26 cellular contexts compared by ENCODE assay signal in genomic region chr14:96153003-96153402, GRCh38. TPM values are rescaled to one million over a fixed set of nuclear protein-coding genes. Genes with fewer than 3 reads are reported as not detected.
DNase-seq lines count a peak whose midpoint lies in the region; ATAC-seq, FAIRE-seq and TF ChIP-seq lines count a peak whose summit lies in the region.
"Had no signal": no experiment of that assay in that cellular context is flagged by ENCODE, and none has a peak within 500 bp of the region (broad histone marks: within the 10 kb centered on the region; RNA-seq: fewer than 3 reads in every experiment).

No MANE protein-coding gene starts in this region.

- intact Hi-C loops in IMR-90 (cut with micrococcal nuclease) = no loop called here

- H3K9me1 ChIP-seq in IMR-90 (ENCODE audit: insufficient read depth, low read length) = no peaks in the 10 kb centered on the region; the same call in 1 of the 2 replicates

- H3K27me3 ChIP-seq in IMR-90 (ENCODE audit: control insufficient read depth, insufficient read depth, low read length) = no peaks in the 10 kb centered on the region
- H3K27me3 ChIP-seq: BE2C, BLaER1 had no signal

- TF ChIP-seq POLR2A in A549 (IDR thresholded peaks at IDR 0.05; ENCODE audit: low read length) = no peak
- TF ChIP-seq POLR2A in IMR-90 (IDR thresholded peaks at IDR 0.05; ENCODE audit: low read depth, low read length) = no peak

- no peak overlapping the region for H4K8ac ChIP-seq in IMR-90 (ENCODE audit: low read depth in 2 of 2, low read length in 2 of 2)

- H2AK5ac ChIP-seq in IMR-90 (ENCODE audit: low read depth, low read length) = no peak overlapping the region

- peak overlapping the region; percentile 54 for H3K4ac ChIP-seq in IMR-90 (ENCODE audit: low read depth, low read length)

- no peaks in the 10 kb centered on the region for H3K36me3 Mint-ChIP-seq in immature natural killer cell
- H3K36me3 Mint-ChIP-seq: CD14-positive monocyte; CD4-positive, alpha-beta memory T cell; CD4-positive, CD25-positive, alpha-beta regulatory T cell; CD8-positive, alpha-beta memory T cell had no signal

- POLR2A ChIA-PET in A549 (lab: Yijun Ruan, JAX) = no interaction called here
- POLR2A ChIA-PET in IMR-90 (lab: Charles Lee; ENCODE audit: unreplicated experiment) = interaction anchor here (0.6 kb wide), 1 partner anchor 14 kb away, joined by 5 read pairs; no protein-coding TSS in a partner anchor

- no peak overlapping the region for H3K23ac ChIP-seq in IMR-90 (ENCODE audit: low read depth, low read length)

- H3K4me3 Mint-ChIP-seq in immature natural killer cell = no peak overlapping the region
- H3K4me3 Mint-ChIP-seq: CD14-positive monocyte; CD4-positive, alpha-beta memory T cell; CD4-positive, CD25-positive, alpha-beta regulatory T cell; CD8-positive, alpha-beta memory T cell had no signal

- DNase-seq in DMS53 (lab: John Stamatoyannopoulos, UW) = peak; percentile 9
- DNase-seq in DMS53 treated with DMSO at 0.1 percent for 48 hours (lab: John Stamatoyannopoulos, UW; ENCODE audit: unreplicated experiment) = no peak
- DNase-seq in A549 (ENCODE audit: low read depth in 1 of 2, low spot score in 1 of 2) = no peak
- no peak for DNase-seq in IMR-90
- no peak for DNase-seq in immature natural killer cell
- DNase-seq in stimulated activated CD4-positive, alpha-beta T cell treated with anti-CD3 and anti-CD28 coated beads, Interleukin-2, amount 100 ng/mL, for 48 hours = no peak
- DNase-seq: ACHN; BE2C; C1 segment of cervical spinal cord; CD4-positive, alpha-beta memory T cell; CD4-positive, CD25-positive, alpha-beta regulatory T cell; CD8-positive, alpha-beta memory T cell; COR-L47; DMS 273 treated with DMSO at 0.1 percent for 48 hours; DMS153; DMS79; DND-41; EL; GDM1 had no signal

- 0 out of 3 replicates have a peak overlapping the region, but pooled peaks have one; percentile 11 for H3K4me2 ChIP-seq in A549
- H3K4me2 ChIP-seq in IMR-90 (ENCODE audit: low read depth, low read length) = no peak overlapping the region
- H3K4me2 ChIP-seq: BLaER1 had no signal

- no peak overlapping the region for H2AK9ac ChIP-seq in IMR-90 (replicated peaks; ENCODE audit: low read depth, low read length, poor library complexity)

- no peak for TF ChIP-seq RAD21 in A549 (conservative IDR thresholded peaks at IDR 0.05 in 1 of 2, IDR thresholded peaks at IDR 0.05 in 1 of 2)
- TF ChIP-seq RAD21 in IMR-90 (IDR thresholded peaks at IDR 0.05; ENCODE audit: low read length) = no peak

- H3K18ac ChIP-seq in IMR-90 (ENCODE audit: low read depth, low read length) = no peak overlapping the region; the same call in 1 of the 2 replicates

- CTCF ChIA-PET in A549 (lab: Yijun Ruan, JAX) (interaction anchor here (1.0 to 1.3 kb wide), 2 partner anchors 12 to 122 kb away, joined by 3 read pairs; no protein-coding TSS in a partner anchor), IMR-90 (lab: Yijun Ruan, JAX) (interaction anchor here (0.7 kb wide), 1 partner anchor 211 kb away, joined by 3 read pairs; no protein-coding TSS in a partner anchor)

- H3K4me3 ChIP-seq in A549 (no peak overlapping the region), IMR-90 (ENCODE audit: insufficient read depth, low read depth, low read length) (no peak overlapping the region)
- H3K4me3 ChIP-seq: BLaER1, GM12878 had no signal

- H4K91ac ChIP-seq in IMR-90 (ENCODE audit: insufficient read depth, low read depth, low read length) = no peak overlapping the region

- H3K27me3 Mint-ChIP-seq in immature natural killer cell (ENCODE audit: low read depth in 3 of 3) = peaks cover 0 to 6% (median 0%) of the 10 kb centered on the region in 3 donors

- no peaks in the 10 kb centered on the region for H3K9me3 ChIP-seq in A549
- no peaks in the 10 kb centered on the region for H3K9me3 ChIP-seq in IMR-90 (ENCODE audit: control insufficient read depth, insufficient read depth, low read length)
- H3K9me3 ChIP-seq: BE2C had no signal

- no peak overlapping the region for H4K5ac ChIP-seq in IMR-90 (ENCODE audit: low read depth, low read length)

- H3K36me3 ChIP-seq in IMR-90 (ENCODE audit: control insufficient read depth, insufficient read depth, low read length) = no peaks in the 10 kb centered on the region
- H3K36me3 ChIP-seq: BE2C, BLaER1 had no signal

- no TSS peak for BruUV-seq in IMR-90 (replicated peaks; lab: Mats Ljungman, UMichigan)

- no peak for TF ChIP-seq CTCF in A549 (IDR thresholded peaks at IDR 0.05)
- no peak for TF ChIP-seq CTCF in IMR-90 (conservative IDR thresholded peaks at IDR 0.05; ENCODE audit: low read depth, low read length)

- H3K27ac ChIP-seq in A549 (no peak overlapping the region), IMR-90 (ENCODE audit: insufficient read depth, low read length) (no peak overlapping the region)
- H3K27ac ChIP-seq: 22Rv1, BLaER1 had no signal

- FAIRE-seq in A549 (lab: Jason Lieb, UNC) = no peak
- FAIRE-seq: GM12878, GM12892, GM18507 had no signal

- H3K9ac ChIP-seq in IMR-90 (ENCODE audit: low read depth, low read length) = no peak overlapping the region
- H3K9ac ChIP-seq: BLaER1 had no signal

- in situ Hi-C loops in IMR-90 (cut with MboI; ENCODE audit: low sequenced_read_pairs) = no loop called here

- H3K27ac Mint-ChIP-seq in immature natural killer cell = no peak overlapping the region
- H3K27ac Mint-ChIP-seq: CD14-positive monocyte; CD4-positive, alpha-beta memory T cell; CD4-positive, CD25-positive, alpha-beta regulatory T cell; CD8-positive, alpha-beta memory T cell had no signal

- H2BK5ac ChIP-seq in IMR-90 (ENCODE audit: low read depth, low read length, poor library complexity, severe bottlenecking) = no peak overlapping the region

- H4K20me1 ChIP-seq in IMR-90 (ENCODE audit: insufficient read depth, low read length) = no peaks in the 10 kb centered on the region
- H4K20me1 ChIP-seq: BLaER1 had no signal

- TF ChIP-seq EP300 in A549 (IDR thresholded peaks at IDR 0.05) = no peak

- H2BK15ac ChIP-seq in IMR-90 (ENCODE audit: low read depth, low read length) = no peak overlapping the region

- ATAC-seq in A549 = no peak
- ATAC-seq in IMR-90 (ENCODE audit: low read depth) = no peak
- ATAC-seq: GM12878 had no signal

- no peak overlapping the region for H2BK120ac ChIP-seq in IMR-90 (ENCODE audit: low read depth, low read length)

- H3K4me1 ChIP-seq in A549 (peaks cover 4% of the 10 kb centered on the region; the same call in 1 of the 3 replicates), IMR-90 (ENCODE audit: control insufficient read depth, insufficient read depth, low read length) (peaks cover 2% of the 10 kb centered on the region; the same call in 1 of the 2 replicates)

- 65% methylated on average over 3 of the region's 3 CpGs for WGBS in A549 (ENCODE audit: missing lambda C conversion rate)
- WGBS in IMR-90 (ENCODE audit: extremely low coverage in 2 of 2, insufficient read length in 1 of 2), 2 experiments = 71% methylated on average over 1 of the region's 3 CpGs; no CpG with 5 or more reads in 1 of the 2 experiments

- dilution Hi-C loops in IMR-90 (cut with HindIII; ENCODE audit: low sequenced_read_pairs, unreplicated experiment) = no loop called here

- no peak overlapping the region for H3K56ac ChIP-seq in IMR-90 (ENCODE audit: extremely low read depth, insufficient read depth, low read length)

- H2BK20ac ChIP-seq in IMR-90 (ENCODE audit: low read depth, low read length) = no peak overlapping the region

- no peak overlapping the region for H2AFZ ChIP-seq in IMR-90 (replicated peaks; ENCODE audit: low read length, poor library complexity)

- no peaks in the 10 kb centered on the region for H3K4me1 Mint-ChIP-seq in immature natural killer cell
- H3K4me1 Mint-ChIP-seq: CD14-positive monocyte; CD4-positive, alpha-beta memory T cell; CD4-positive, CD25-positive, alpha-beta regulatory T cell; CD8-positive, alpha-beta memory T cell had no signal

- H3K9me3 Mint-ChIP-seq in immature natural killer cell = no peaks in the 10 kb centered on the region

- H3K14ac ChIP-seq in IMR-90 (replicated peaks; ENCODE audit: low read depth, low read length) = no peak overlapping the region

- H3K79me1 ChIP-seq in IMR-90 (ENCODE audit: low read depth in 1 of 2, low read length in 2 of 2) = no peaks in the 10 kb centered on the region

TF ChIP-seq in A549, 52 proteins besides CTCF, POLR2A, EP300 and RAD21:
- TF ChIP-seq SREBF2 (IDR thresholded peaks at IDR 0.05) (no peak), HOXA7 (CRISPR knock-in tag; IDR thresholded peaks at IDR 0.05) (no peak)

TF ChIP-seq in IMR-90, 13 proteins besides CTCF, POLR2A, EP300 and RAD21:
- TF ChIP-seq CEBPB (IDR thresholded peaks at IDR 0.05; ENCODE audit: low read depth, low read length) (no peak), MAFK (IDR thresholded peaks at IDR 0.05; ENCODE audit: low read depth, low read length) (no peak), USF2 (IDR thresholded peaks at IDR 0.05; ENCODE audit: low read depth, low read length) (no peak), BHLHE40 (IDR thresholded peaks at IDR 0.05; ENCODE audit: low read depth, low read length) (no peak)

RNA-seq across cellular contexts. Expression of gene BDKRB2, which starts 51.6 kb away (rescaled TPM):
- 21.6 and 26.6 TPM in 2 replicates for polyA plus RNA-seq in A549 (2011; rRNA removed)
- polyA plus RNA-seq in A549 (2012; cell fraction: cytosol; rRNA removed) = 7.2 and 9.5 TPM in 2 replicates
- 11.9 and 13.6 TPM in 2 replicates for polyA plus RNA-seq in A549 (2012; cell fraction: nucleus; rRNA removed)
- 12.1 to 19.6 TPM (median 13.9 TPM) in 3 replicates for polyA plus RNA-seq in A549 (2017; fragmentation: RNase III; extraction: RNeasy Plus Mini Kit Qiagen cat#74134 plus additional on column Dnase treatment)
- polyA minus RNA-seq in A549 (2011; rRNA and poly(A)+ RNA removed) = 66.9 and 71.1 TPM in 2 replicates
- total RNA-seq in IMR-90 (2012; rRNA removed) = 60.5 and 73.1 TPM in 2 replicates
- 52.1 and 60.9 TPM in 2 replicates for polyA plus RNA-seq in IMR-90 (2012; rRNA removed)
- polyA plus RNA-seq in IMR-90 (2012; cell fraction: cytosol; rRNA removed) = 32.4 and 87.1 TPM in 2 replicates
- 63.4 and 68.9 TPM in 2 replicates for polyA plus RNA-seq in IMR-90 (2012; cell fraction: nucleus; rRNA removed; ENCODE audit: low replicate concordance)
- polyA plus RNA-seq in immature natural killer cell = not detected
- total RNA-seq: CD4-positive, alpha-beta memory T cell; CD4-positive, CD25-positive, alpha-beta regulatory T cell; CD8-positive, alpha-beta memory T cell; G401; GM12878 had no signal
- polyA plus RNA-seq: CD14-positive monocyte; CD4-positive, alpha-beta memory T cell; CD4-positive, CD25-positive, alpha-beta regulatory T cell; CD8-positive, alpha-beta memory T cell had no signal

Comparison
In these comparisons a context has a peak if more than half of its experiments do, and no peak if none do; other contexts are left out.
1. RNA of gene BDKRB2, which starts 51.6 kb away (polyA plus RNA-seq): 32.4 to 87.1 TPM in IMR-90 and 7.2 to 26.6 TPM in A549; not detected in immature natural killer cell; every median in the first group is over 4 times any median in the second.